ENCODE assay signal across 7 cellular contexts in the genomic region with DNA sequence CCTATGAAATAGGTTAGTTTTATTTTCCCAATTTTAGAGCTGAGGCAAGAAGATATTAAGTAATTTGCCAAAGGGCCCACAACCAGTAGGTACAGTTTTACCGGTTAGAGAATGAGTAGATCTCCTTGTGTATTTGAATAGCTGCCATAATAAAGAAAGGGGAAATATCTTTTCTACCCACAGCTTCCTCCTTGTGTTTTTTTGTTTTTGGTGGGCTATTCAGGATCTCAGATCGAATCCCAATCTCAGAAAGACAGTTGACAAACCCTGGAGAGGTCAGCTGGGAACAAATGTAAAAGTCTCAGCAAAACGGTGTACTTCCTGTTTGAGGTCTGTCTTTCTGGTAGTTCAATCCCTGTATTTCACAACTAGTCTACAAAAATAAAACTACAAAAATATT. TPM values are rescaled to one million over a fixed set of nuclear protein-coding genes. Genes with fewer than 3 reads are reported as not detected.
DNase-seq lines count a peak whose midpoint lies in the region; ATAC-seq and TF ChIP-seq lines count a peak whose summit lies in the region.

No MANE protein-coding gene starts in this region.

- no peak for TF ChIP-seq CTCF in choroid plexus epithelial cell (conservative IDR thresholded peaks at IDR 0.05; ENCODE audit: low read depth, low read length)
- TF ChIP-seq CTCF in uterus (IDR thresholded peaks at IDR 0.05), result no peak

- H3K9me3 ChIP-seq in skeletal muscle tissue (ENCODE audit: control insufficient read depth in 3 of 3, low read length in 3 of 3) (no peaks in the 10 kb centered on the region), uterus (no peaks in the 10 kb centered on the region)

- no peak for TF ChIP-seq POLR2A in uterus (IDR thresholded peaks at IDR 0.05)

- intact Hi-C loops in uterus (cut with DNase I; ENCODE audit: low total_unique reads), result no loop called here

- H3K9ac ChIP-seq in skeletal muscle tissue (ENCODE audit: low read depth in 1 of 3, low read length in 3 of 3), result no peak overlapping the region

- no peaks in the 10 kb centered on the region for H3K27me3 ChIP-seq in skeletal muscle tissue (ENCODE audit: control insufficient read depth in 3 of 3, insufficient read depth in 3 of 3, low read length in 3 of 3)
- no peaks in the 10 kb centered on the region for H3K27me3 ChIP-seq in uterus

- H3K4me1 ChIP-seq in skeletal muscle tissue (ENCODE audit: control insufficient read depth in 3 of 3, insufficient read depth in 3 of 3, low read length in 3 of 3), result no peaks in the 10 kb centered on the region
- H3K4me1 ChIP-seq in uterus, result no peaks in the 10 kb centered on the region

- H3K27ac ChIP-seq in skeletal muscle tissue (ENCODE audit: low read depth, low read length) (peak overlapping the region; percentile 48), uterus (no peak overlapping the region)

- H3K36me3 ChIP-seq in skeletal muscle tissue (ENCODE audit: control insufficient read depth in 3 of 3, insufficient read depth in 3 of 3, low read length in 3 of 3) (peaks cover 0 to under 1% (median 0%) of the 10 kb centered on the region in 3 donors), uterus (no peaks in the 10 kb centered on the region)

- DNase-seq in choroid plexus epithelial cell (ENCODE audit: low read depth) (peak; percentile 45), HPDE6-E6E7 (ENCODE audit: extremely low spot score) (no peak), NCI-H1417 (lab: John Stamatoyannopoulos, UW) (no peak), uterus (no peak)

- peak; percentile 35 for ATAC-seq in GM21447 (IDR thresholded peaks at IDR 0.05; ENCODE audit: unreplicated experiment)
- peak; percentile 13 for ATAC-seq in HG03469 (IDR thresholded peaks at IDR 0.05; ENCODE audit: unreplicated experiment)

- H3K4me3 ChIP-seq in choroid plexus epithelial cell (ENCODE audit: low read depth, low read length) (no peak overlapping the region), skeletal muscle tissue (ENCODE audit: low read length in 3 of 3) (no peak overlapping the region), uterus (no peak overlapping the region)

RNA-seq across cellular contexts. Expression of a gene that starts 11.8 kb away (rescaled TPM):
- 9.9 TPM for total RNA-seq in skeletal muscle tissue
- total RNA-seq in uterus, result 10 to 100 TPM in 2 of 4 donors, 1 to 10 TPM in 1, under 1 TPM in 1; 0.51 to 20.6 (median 10.6) TPM

RNA-seq across cellular contexts. Expression of a gene that starts 12.1 kb away (rescaled TPM):
- total RNA-seq in skeletal muscle tissue (11.5 TPM), uterus (10 to 100 TPM; 14.1 to 30.3 (median 23.1) TPM)

RNA-seq across cellular contexts. Expression of a gene that starts 42.2 kb away (rescaled TPM):
- total RNA-seq in skeletal muscle tissue (28.2 TPM), uterus (10 to 100 TPM; 16.9 to 30.9 (median 26.3) TPM)

RNA-seq across cellular contexts. Expression of a gene that starts 42.3 kb away (rescaled TPM):
- total RNA-seq in skeletal muscle tissue (19.3 TPM), uterus (10 to 100 TPM in 3 of 4 donors, 1 to 10 TPM in 1; 5.9 to 30.2 (median 18.4) TPM)
